20 cellular contexts compared by ENCODE assay signal in genomic region chr11:61497473-61497872, GRCh38. TPM values are rescaled to one million over a fixed set of nuclear protein-coding genes. Genes with fewer than 3 reads are reported as not detected.
DNase-seq lines count a peak whose midpoint lies in the region; ATAC-seq, FAIRE-seq and TF ChIP-seq lines count a peak whose summit lies in the region.
"Had no signal": no experiment of that assay in that cellular context is flagged by ENCODE, and none has a peak within 500 bp of the region (broad histone marks: within the 10 kb centered on the region; RNA-seq: fewer than 3 reads in every experiment).

No MANE protein-coding gene starts in this region.

- H3K9me3 Mint-ChIP-seq in CD4-positive, alpha-beta memory T cell = no peaks in the 10 kb centered on the region
- no peaks in the 10 kb centered on the region for H3K9me3 Mint-ChIP-seq in activated CD4-positive, alpha-beta T cell treated with anti-CD3 and anti-CD28 coated beads, Interleukin-2, amount 10 ng/mL, durations not matched to agents 7 days and 5 days
- H3K9me3 Mint-ChIP-seq: IgD-negative memory B cell had no signal

- peak overlapping the region; percentile 49 for H3K4me2 ChIP-seq in Karpas-422 (ENCODE audit: low read depth, low read length, poor library complexity, severe bottlenecking)
- no peak overlapping the region for H3K4me2 ChIP-seq in GM12878 (ENCODE audit: control insufficient read depth, insufficient read depth)
- H3K4me2 ChIP-seq: KMS-11 had no signal

- no peak overlapping the region for H3K4me3 Mint-ChIP-seq in CD4-positive, alpha-beta memory T cell
- no peak overlapping the region for H3K4me3 Mint-ChIP-seq in activated CD4-positive, alpha-beta T cell treated with anti-CD3 and anti-CD28 coated beads, Interleukin-2, amount 10 ng/mL, durations not matched to agents 7 days and 5 days
- H3K4me3 Mint-ChIP-seq: CD4-positive, CD25-positive, alpha-beta regulatory T cell; IgD-negative memory B cell had no signal

- H4K20me1 ChIP-seq in Karpas-422 (ENCODE audit: insufficient read depth, low read depth, low read length) (no peaks in the 10 kb centered on the region), GM12878 (ENCODE audit: control insufficient read depth, insufficient read depth) (no peaks in the 10 kb centered on the region)

- no peak overlapping the region for H3K27ac Mint-ChIP-seq in CD4-positive, alpha-beta memory T cell
- H3K27ac Mint-ChIP-seq in activated CD4-positive, alpha-beta T cell treated with anti-CD3 and anti-CD28 coated beads, Interleukin-2, amount 10 ng/mL, durations not matched to agents 7 days and 5 days = no peak overlapping the region
- H3K27ac Mint-ChIP-seq: CD4-positive, CD25-positive, alpha-beta regulatory T cell; IgD-negative memory B cell had no signal

- no peak overlapping the region for H3K9ac ChIP-seq in Karpas-422 (ENCODE audit: low read length)
- H3K9ac ChIP-seq in GM12878 (ENCODE audit: control insufficient read depth, insufficient read depth, low read length) = no peak overlapping the region
- H3K9ac ChIP-seq: KMS-11 had no signal

- H3K9me3 ChIP-seq in Karpas-422 (ENCODE audit: low read length) (no peaks in the 10 kb centered on the region), GM12878 (replicated peaks; ENCODE audit: control insufficient read depth, insufficient read depth, low read length) (no peaks in the 10 kb centered on the region)
- no peaks in the 10 kb centered on the region for H3K9me3 ChIP-seq in CD4-positive, alpha-beta memory T cell (ENCODE audit: control insufficient read depth in 1 of 2, low read length in 2 of 2)
- H3K9me3 ChIP-seq: BE2C, Caco-2, HAP-1 had no signal

- RAD21 ChIA-PET in GM12878 (lab: Charles Lee; ENCODE audit: unreplicated experiment) = no interaction called here

- no peaks in the 10 kb centered on the region for H3K36me3 Mint-ChIP-seq in CD4-positive, alpha-beta memory T cell
- no peaks in the 10 kb centered on the region for H3K36me3 Mint-ChIP-seq in activated CD4-positive, alpha-beta T cell treated with anti-CD3 and anti-CD28 coated beads, Interleukin-2, amount 10 ng/mL, durations not matched to agents 7 days and 5 days (ENCODE audit: low read depth)
- H3K36me3 Mint-ChIP-seq: CD4-positive, CD25-positive, alpha-beta regulatory T cell; IgD-negative memory B cell had no signal

- H3K4me3 ChIP-seq in Karpas-422 (ENCODE audit: low read length) = peak overlapping the region; percentile 44; the same call in 1 of the 2 replicates
- H3K4me3 ChIP-seq in GM12878 = no peak overlapping the region
- H3K4me3 ChIP-seq in CD4-positive, alpha-beta memory T cell (ENCODE audit: low read length in 2 of 2) = no peak overlapping the region
- H3K4me3 ChIP-seq: HAP-1 had no signal

- H3K79me2 ChIP-seq in Karpas-422 (ENCODE audit: low read length) (no peaks in the 10 kb centered on the region), GM12878 (ENCODE audit: control insufficient read depth, insufficient read depth, low read length) (no peaks in the 10 kb centered on the region)

- H3K36me3 ChIP-seq in Karpas-422 (ENCODE audit: insufficient read depth, low read length) (no peaks in the 10 kb centered on the region), GM12878 (ENCODE audit: control insufficient read depth in 2 of 2, insufficient read depth in 2 of 2, low read length in 1 of 2) (no peaks in the 10 kb centered on the region)
- no peaks in the 10 kb centered on the region for H3K36me3 ChIP-seq in CD4-positive, alpha-beta memory T cell (ENCODE audit: insufficient read depth, low read length)
- H3K36me3 ChIP-seq: BE2C, HAP-1 had no signal

- H2AFZ ChIP-seq in Karpas-422 (ENCODE audit: low read length) (no peak overlapping the region), GM12878 (ENCODE audit: control insufficient read depth, low read depth, low read length) (no peak overlapping the region)

- 7% methylated on average over 1 of the region's 2 CpGs for WGBS in GM12878 (ENCODE audit: insufficient coverage, insufficient replicate concordance, low lambda C conversion rate, missing lambda C conversion rate)

- H3K27ac ChIP-seq in Karpas-422 (ENCODE audit: low read length) = no peak overlapping the region
- no peak overlapping the region for H3K27ac ChIP-seq in GM12878 (ENCODE audit: control insufficient read depth, insufficient read depth)
- no peak overlapping the region for H3K27ac ChIP-seq in CD4-positive, alpha-beta memory T cell (ENCODE audit: low read depth, low read length)
- H3K27ac ChIP-seq: HL-60, KMS-11 had no signal

- intact Hi-C loops in GM12878 (cut with micrococcal nuclease; ENCODE audit: unreplicated experiment) = no loop called here
- intact Hi-C loops in CD4-positive, alpha-beta memory T cell (cut with micrococcal nuclease) = no loop called here

- TF ChIP-seq POLR2A in GM12878 (IDR thresholded peaks at IDR 0.05; ENCODE audit: low read depth, low read length) = no peak

- no TSS peak for BruUV-seq in GM12878 (replicated peaks; lab: Mats Ljungman, UMichigan)

- no peaks in the 10 kb centered on the region for H3K9me2 ChIP-seq in Karpas-422 (replicated peaks; ENCODE audit: insufficient read depth, low read length)

- H3K27me3 Mint-ChIP-seq in CD4-positive, alpha-beta memory T cell = no peaks in the 10 kb centered on the region
- H3K27me3 Mint-ChIP-seq in activated CD4-positive, alpha-beta T cell treated with anti-CD3 and anti-CD28 coated beads, Interleukin-2, amount 10 ng/mL, durations not matched to agents 7 days and 5 days = no peaks in the 10 kb centered on the region

- POLR2A ChIA-PET in HEK293T (lab: Yijun Ruan, JAX) = no interaction called here
- POLR2A ChIA-PET in GM12878 (lab: Charles Lee) = no interaction called here
- POLR2A ChIA-PET in CD4-positive, alpha-beta memory T cell (lab: Charles Lee; ENCODE audit: partially characterized antibody) = no interaction called here
- POLR2A ChIA-PET in activated CD4-positive, alpha-beta T cell treated with anti-CD3 and anti-CD28 coated beads, Interleukin-2, amount 10 ng/mL, durations not matched to agents 7 days and 5 days (lab: Charles Lee) = no interaction called here

- CTCF ChIA-PET in HEK293T (lab: Yijun Ruan, JAX) = no interaction called here
- CTCF ChIA-PET in GM12878 (lab: Yijun Ruan, JAX) = no interaction called here
- CTCF ChIA-PET in CD4-positive, alpha-beta memory T cell (lab: Charles Lee; ENCODE audit: partially characterized antibody) = no interaction called here
- CTCF ChIA-PET in activated CD4-positive, alpha-beta T cell treated with anti-CD3 and anti-CD28 coated beads, Interleukin-2, amount 10 ng/mL, durations not matched to agents 7 days and 5 days (lab: Charles Lee) = no interaction called here

- no peak for ATAC-seq in GM12878

- no peak for DNase-seq in HEK293T (ENCODE audit: extremely low spot score)
- DNase-seq in Karpas-422 = no peak
- DNase-seq in GM12878 (ENCODE audit: low read depth, low spot score) = no peak
- no peak for DNase-seq in activated CD4-positive, CD25-positive, alpha-beta regulatory T cell treated with anti-CD3 and anti-CD28 coated beads, Interleukin-2, amount 50 U/mL, for 72 hours
- DNase-seq in CD4-positive, alpha-beta memory T cell = no peak
- no peak for DNase-seq in activated CD4-positive, alpha-beta T cell treated with anti-CD3 and anti-CD28 coated beads, Interleukin-2, amount 10 ng/mL, durations not matched to agents 7 days and 5 days
- DNase-seq: ACHN; BE2C; C1 segment of cervical spinal cord; Caco-2; CD4-positive, CD25-positive, alpha-beta regulatory T cell had no signal

- in situ Hi-C loops in GM12878 (cut with MboI) = no loop called here

- SMC1A ChIA-PET in GM12878 (lab: Charles Lee; ENCODE audit: uncharacterized antibody, unreplicated experiment) = no interaction called here

- H3K4me1 ChIP-seq in Karpas-422 (ENCODE audit: low read length) = peaks cover 15% of the 10 kb centered on the region
- no peaks in the 10 kb centered on the region for H3K4me1 ChIP-seq in GM12878 (ENCODE audit: control insufficient read depth, insufficient read depth, low read length)
- no peaks in the 10 kb centered on the region for H3K4me1 ChIP-seq in CD4-positive, alpha-beta memory T cell (ENCODE audit: insufficient read depth, low read length)
- H3K4me1 ChIP-seq: BE2C, Caco-2 had no signal

- no peak for TF ChIP-seq RAD21 in GM12878 (IDR thresholded peaks at IDR 0.05; ENCODE audit: insufficient read depth, low read depth, low read length)

- FAIRE-seq in GM12878 (lab: Jason Lieb, UNC) = peak; percentile 49
- FAIRE-seq: A204.1, G401.6, GM19239 had no signal

- no peak for TF ChIP-seq CTCF in GM12878 (IDR thresholded peaks at IDR 0.05 in 2 of 3, conservative IDR thresholded peaks at IDR 0.05 in 1 of 3; ENCODE audit: control insufficient read depth in 2 of 3, extremely low read depth in 1 of 3, insufficient read depth in 1 of 3, low read depth in 3 of 3, low read length in 3 of 3)

- no peaks in the 10 kb centered on the region for H3K27me3 ChIP-seq in Karpas-422 (ENCODE audit: low read length)
- H3K27me3 ChIP-seq in GM12878 (replicated peaks in 1 of 2; ENCODE audit: control insufficient read depth in 2 of 2, insufficient read depth in 2 of 2, low read length in 1 of 2) = no peaks in the 10 kb centered on the region
- H3K27me3 ChIP-seq in CD4-positive, alpha-beta memory T cell (ENCODE audit: insufficient read depth, low read length) = no peaks in the 10 kb centered on the region
- H3K27me3 ChIP-seq: BE2C had no signal

- TF ChIP-seq EP300 in GM12878 (IDR thresholded peaks at IDR 0.05; ENCODE audit: borderline replicate concordance in 1 of 2, control insufficient read depth in 1 of 2, low read depth in 2 of 2, low read length in 2 of 2) = no peak

- H3K4me1 Mint-ChIP-seq in CD4-positive, alpha-beta memory T cell = no peaks in the 10 kb centered on the region
- H3K4me1 Mint-ChIP-seq in activated CD4-positive, alpha-beta T cell treated with anti-CD3 and anti-CD28 coated beads, Interleukin-2, amount 10 ng/mL, durations not matched to agents 7 days and 5 days = no peaks in the 10 kb centered on the region
- H3K4me1 Mint-ChIP-seq: CD4-positive, CD25-positive, alpha-beta regulatory T cell; IgD-negative memory B cell had no signal

RNA-seq across cellular contexts. Expression of gene LRRC10B, which starts 11.1 kb away (rescaled TPM):
- 1.0 TPM in 1 of 2 replicates, not detected in the other for total RNA-seq in Karpas-422 (2014; rRNA removed; shearing (Covaris generic); ENCODE audit: low replicate concordance)
- total RNA-seq in GM12878 (2013; cell fraction: nucleolus; rRNA removed) = not detected in 2 replicates
- total RNA-seq in GM12878 (2014; rRNA removed) = not detected in 2 replicates
- total RNA-seq in GM12878 (2014; rRNA removed; fragmentation: Illumina TruSeq; extraction: Trizol) = not detected in 2 replicates
- not detected in 2 replicates for total RNA-seq in GM12878 (2021)
- polyA plus RNA-seq in GM12878 (2011; ENCODE audit: low read depth) = not detected
- not detected in 2 replicates for polyA plus RNA-seq in GM12878 (2011; rRNA removed)
- not detected in 2 replicates for polyA plus RNA-seq in GM12878 (2011; cell fraction: cytosol; rRNA removed)
- polyA plus RNA-seq in GM12878 (2011; cell fraction: nucleus; rRNA removed) = not detected in 2 replicates
- polyA plus RNA-seq in GM12878 (2012) = not detected in 2 replicates
- polyA plus RNA-seq in GM12878 (2014; fragmentation: Illumina TruSeq; extraction: Trizol) = not detected in 2 replicates
- polyA plus RNA-seq in GM12878 (2014; fragmentation: Nextera tagmentation; extraction: Ambion mirVana) = not detected
- not detected in 2 replicates for polyA plus RNA-seq in GM12878 (2014; rRNA removed)
- not detected for polyA plus RNA-seq in GM12878 (2016; fragmentation: Nextera tagmentation; extraction: Ambion mirVana)
- not detected in 2 replicates for polyA minus RNA-seq in GM12878 (2011; rRNA and poly(A)+ RNA removed)
- not detected in 2 replicates for polyA minus RNA-seq in GM12878 (2011; cell fraction: cytosol; rRNA and poly(A)+ RNA removed)
- polyA minus RNA-seq in GM12878 (2011; cell fraction: nucleus; rRNA and poly(A)+ RNA removed) = not detected in 2 replicates
- not detected for total RNA-seq in CD4-positive, alpha-beta memory T cell
- polyA plus RNA-seq in CD4-positive, alpha-beta memory T cell = not detected
- total RNA-seq in activated CD4-positive, alpha-beta T cell treated with anti-CD3 and anti-CD28 coated beads, Interleukin-2, amount 10 ng/mL, durations not matched to agents 7 days and 5 days = not detected
- total RNA-seq: CD4-positive, CD25-positive, alpha-beta regulatory T cell; H4; HT1080 had no signal
- polyA plus RNA-seq: CD4-positive, CD25-positive, alpha-beta regulatory T cell; IgD-negative memory B cell had no signal
